In the genomic region with DNA sequence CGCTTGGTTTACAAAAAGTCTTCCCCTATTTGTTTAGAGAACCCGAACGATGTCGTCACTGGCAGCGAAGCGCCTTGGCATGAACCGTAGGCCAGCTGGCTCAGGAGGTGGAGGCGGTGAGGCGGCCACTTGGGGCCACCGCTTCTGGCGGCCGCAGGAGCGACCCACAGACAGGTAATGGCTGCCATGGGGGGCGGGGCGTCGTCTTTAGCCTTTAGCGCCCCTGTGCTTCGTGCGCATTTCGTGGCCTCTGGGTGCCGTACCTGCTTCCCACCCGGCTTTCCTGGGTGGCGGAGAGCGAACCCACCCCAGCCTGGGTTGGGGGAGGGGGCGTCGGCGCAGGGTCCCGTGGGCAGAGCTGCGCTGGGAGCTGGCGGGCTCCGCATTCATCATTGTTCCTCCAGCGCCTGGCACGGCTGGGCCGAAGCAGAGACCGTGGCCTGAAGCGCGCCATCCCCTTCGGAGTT, we compare ENCODE assay signal across 8 cellular contexts. TPM values are rescaled to one million over a fixed set of nuclear protein-coding genes. Genes with fewer than 3 reads are reported as not detected.
DNase-seq lines count a peak whose midpoint lies in the region; ATAC-seq and TF ChIP-seq lines count a peak whose summit lies in the region.

No MANE protein-coding gene starts in this region.

- peak overlapping the region; percentile 29 for H3K4me3 ChIP-seq in GM12875 (ENCODE audit: low read depth, low read length)

- peak; percentile 83 for ATAC-seq in activated CD8-positive, alpha-beta T cell treated with anti-CD3 and anti-CD28 coated beads for 36 hours

- DNase-seq in NCI-H2196 treated with DMSO at 0.1 percent for 48 hours (lab: John Stamatoyannopoulos, UW; ENCODE audit: unreplicated experiment) (peak; percentile 10), medulla oblongata (ENCODE audit: extremely low spot score) (peak; percentile 58), NCI-H1048 (lab: John Stamatoyannopoulos, UW) (no peak), amniotic stem cell (lab: John Stamatoyannopoulos, UW) (no peak)
- peak; percentile 68 for DNase-seq in activated CD8-positive, alpha-beta T cell treated with anti-CD3 and anti-CD28 coated beads for 36 hours
- DNase-seq in effector CD4-positive, alpha-beta T cell: peak; percentile 19
- peak in 2 of 3 donors; percentile 19 to 57 for DNase-seq in stimulated activated CD4-positive, alpha-beta T cell treated with anti-CD3 and anti-CD28 coated beads, TNF-alpha, amount 100 ng/mL, for 48 hours (ENCODE audit: low read depth in 3 of 3)

- H3K4me3 Mint-ChIP-seq in activated CD8-positive, alpha-beta T cell treated with anti-CD3 and anti-CD28 coated beads for 36 hours: peak overlapping the region; percentile 74

- H3K4me1 Mint-ChIP-seq in activated CD8-positive, alpha-beta T cell treated with anti-CD3 and anti-CD28 coated beads for 36 hours (ENCODE audit: low read depth): peaks cover 8% of the 10 kb centered on the region

- intact Hi-C loops in activated CD8-positive, alpha-beta T cell treated with anti-CD3 and anti-CD28 coated beads for 36 hours (cut with micrococcal nuclease): no loop called here

- H3K27me3 Mint-ChIP-seq in activated CD8-positive, alpha-beta T cell treated with anti-CD3 and anti-CD28 coated beads for 36 hours: peaks cover 17% of the 10 kb centered on the region

- POLR2A ChIA-PET in activated CD8-positive, alpha-beta T cell treated with anti-CD3 and anti-CD28 coated beads for 36 hours (lab: Charles Lee): interaction anchor here (1.1 to 1.8 kb wide), 2 partner anchors 9 to 47 kb away, joined by 3 to 10 read pairs; no protein-coding TSS in a partner anchor

- peak overlapping the region; percentile 72 for H3K27ac Mint-ChIP-seq in activated CD8-positive, alpha-beta T cell treated with anti-CD3 and anti-CD28 coated beads for 36 hours

- no peak for TF ChIP-seq CTCF in GM12875 (IDR thresholded peaks at IDR 0.05; ENCODE audit: borderline replicate concordance, insufficient read depth, low read depth, low read length)
- no peak for TF ChIP-seq CTCF in activated CD8-positive, alpha-beta T cell treated with anti-CD3 and anti-CD28 coated beads for 36 hours (IDR thresholded peaks at IDR 0.05)

- CTCF ChIA-PET in activated CD8-positive, alpha-beta T cell treated with anti-CD3 and anti-CD28 coated beads for 36 hours (lab: Charles Lee): interaction anchor here (0.9 to 2.5 kb wide), 3 partner anchors 9 to 61 kb away, joined by 3 to 8 read pairs (median 7); no protein-coding TSS in a partner anchor

- H3K36me3 Mint-ChIP-seq in activated CD8-positive, alpha-beta T cell treated with anti-CD3 and anti-CD28 coated beads for 36 hours (ENCODE audit: low read depth): no peaks in the 10 kb centered on the region

- H3K9me3 Mint-ChIP-seq in activated CD8-positive, alpha-beta T cell treated with anti-CD3 and anti-CD28 coated beads for 36 hours: no peaks in the 10 kb centered on the region

RNA-seq across cellular contexts. Expression of gene OSBP2, which starts 0.5 kb away (rescaled TPM):
- under 1 TPM; 0.58 to 0.72 TPM for total RNA-seq in activated CD8-positive, alpha-beta T cell treated with anti-CD3 and anti-CD28 coated beads for 36 hours

RNA-seq across cellular contexts. Expression of gene DUSP18, which starts 26.5 kb away (rescaled TPM):
- total RNA-seq in activated CD8-positive, alpha-beta T cell treated with anti-CD3 and anti-CD28 coated beads for 36 hours: 1 to 10 TPM; 4.1 to 4.4 TPM

RNA-seq across cellular contexts. Expression of gene SLC35E4, which starts 58.6 kb away (rescaled TPM):
- total RNA-seq in activated CD8-positive, alpha-beta T cell treated with anti-CD3 and anti-CD28 coated beads for 36 hours: 1 to 10 TPM; 3.4 to 3.8 TPM

Comparison
In these comparisons a context has a peak if more than half of its experiments do, and no peak if none do; other contexts are left out.
1. DNase-seq: peak in NCI-H2196 treated with DMSO at 0.1 percent for 48 hours (single experiment), activated CD8-positive, alpha-beta T cell treated with anti-CD3 and anti-CD28 coated beads for 36 hours (single experiment), effector CD4-positive, alpha-beta T cell (single experiment), medulla oblongata (single experiment) and stimulated activated CD4-positive, alpha-beta T cell treated with anti-CD3 and anti-CD28 coated beads, TNF-alpha, amount 100 ng/mL, for 48 hours (2 of 3); none in NCI-H1048 (single experiment) and amniotic stem cell (single experiment).